ENCODE assay signal across 21 cellular contexts in the genomic region with DNA sequence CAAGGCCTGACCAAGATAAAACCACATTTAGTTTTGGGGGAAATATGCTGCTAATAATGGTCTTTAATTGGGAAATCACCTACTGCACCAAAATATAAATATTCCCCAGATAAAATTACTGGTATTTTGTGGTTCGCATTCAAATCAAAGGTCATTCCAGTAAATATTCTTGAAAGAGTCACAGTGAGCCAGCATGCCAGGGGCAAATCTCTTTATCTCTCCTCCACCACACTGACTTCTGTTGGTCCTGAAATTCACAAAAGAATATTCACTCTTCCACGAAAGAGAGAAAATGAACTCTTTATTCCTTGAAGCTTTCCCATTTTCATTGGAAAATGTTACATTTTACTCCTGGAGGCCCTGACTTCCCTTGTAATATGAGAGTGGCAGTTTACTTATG. TPM values are rescaled to one million over a fixed set of nuclear protein-coding genes. Genes with fewer than 3 reads are reported as not detected.
DNase-seq lines count a peak whose midpoint lies in the region; ATAC-seq, FAIRE-seq and TF ChIP-seq lines count a peak whose summit lies in the region.
"Had no signal": no experiment of that assay in that cellular context is flagged by ENCODE, and none has a peak within 500 bp of the region (broad histone marks: within the 10 kb centered on the region; RNA-seq: fewer than 3 reads in every experiment).

No MANE protein-coding gene starts in this region.

- peaks cover 4% of the 10 kb centered on the region; the same call in 2 of the 3 replicates for H3K4me1 Mint-ChIP-seq in GM23338
- H3K4me1 Mint-ChIP-seq: activated T-helper 17 cell treated with anti-CD3 and anti-CD28 coated beads, Interleukin-2, amount 50 U/mL, for 72 hours had no signal

- FAIRE-seq in keratinocyte (lab: Jason Lieb, UNC) (no peak), GM12892 (lab: Jason Lieb, UNC) (no peak)

- H3K27me3 Mint-ChIP-seq in GM23338 (ENCODE audit: insufficient read depth, low read depth, poor library complexity): peaks cover 2% of the 10 kb centered on the region

- ATAC-seq in GM23338: no peak
- ATAC-seq in GM18517 (IDR thresholded peaks at IDR 0.05; ENCODE audit: unreplicated experiment): no peak
- ATAC-seq: activated T-helper 17 cell treated with anti-CD3 and anti-CD28 coated beads, Interleukin-2, amount 50 U/mL, for 72 hours; gastroesophageal sphincter; HCT116 had no signal

- TF ChIP-seq CTCF in GM23338 (conservative IDR thresholded peaks at IDR 0.05; ENCODE audit: low read depth in 2 of 2) (no peak), keratinocyte (optimal IDR thresholded peaks at IDR 0.05 in 1 of 3, IDR thresholded peaks at IDR 0.05 in 1 of 3, conservative IDR thresholded peaks at IDR 0.05 in 1 of 3; ENCODE audit: extremely low read depth in 1 of 3, insufficient read depth in 2 of 3, low read length in 3 of 3) (no peak), tibial artery (IDR thresholded peaks at IDR 0.05) (no peak)

- intact Hi-C loops in tibial artery (cut with DNase I; ENCODE audit: low total_unique reads): no loop called here

- H2AFZ ChIP-seq in GM23338 (peak overlapping the region; percentile 49), keratinocyte (ENCODE audit: control insufficient read depth, low read length) (peak overlapping the region; percentile 11)
- H2AFZ ChIP-seq: neural progenitor cell had no signal

- dilution Hi-C loops in keratinocyte (cut with MboI; ENCODE audit: extremely low pct_ligation_motif_present, low sequenced_read_pairs): no loop called here

- H4K20me1 ChIP-seq in GM23338 (replicated peaks; ENCODE audit: insufficient read depth): no peaks in the 10 kb centered on the region
- no peaks in the 10 kb centered on the region for H4K20me1 ChIP-seq in keratinocyte (ENCODE audit: control insufficient read depth, extremely low read depth, insufficient read depth, low read length)

- H3K9ac ChIP-seq in keratinocyte (ENCODE audit: control insufficient read depth, extremely low read depth, insufficient read depth, low read length): no peak overlapping the region
- H3K9ac ChIP-seq: neural progenitor cell had no signal

- TF ChIP-seq POLR2A in GM12892 (IDR thresholded peaks at IDR 0.05; ENCODE audit: low read depth, low read length): no peak

- H3F3A ChIP-seq in GM23338 (replicated peaks; ENCODE audit: low read depth): no peaks in the 10 kb centered on the region

- DNase-seq in GM23338 (ENCODE audit: low spot score): no peak
- DNase-seq in SK-MEL-5 (ENCODE audit: low read depth, low spot score): peak; percentile 59
- DNase-seq in keratinocyte (ENCODE audit: low read depth, low spot score): no peak
- DNase-seq in tibial artery: no peak
- DNase-seq in GM12892 (ENCODE audit: insufficient read length): no peak
- no peak for DNase-seq in DMS79 treated with DMSO at 0.1 percent for 48 hours (lab: John Stamatoyannopoulos, UW)
- DNase-seq: activated CD4-positive, CD25-positive, alpha-beta regulatory T cell treated with anti-CD3 and anti-CD28 coated beads, Interleukin-2, amount 50 U/mL, for 72 hours; activated naive CD8-positive, alpha-beta T cell treated with anti-CD3 and anti-CD28 coated beads for 36 hours; COR-L47; kidney glomerular epithelial cell; NCI-H187 treated with DMSO at 0.1 percent for 48 hours; NCI-H345; Peyer's patch; stimulated activated CD4-positive, alpha-beta T cell treated with anti-CD3 and anti-CD28 coated beads, Interleukin-15, amount 100 ng/mL, for 24 hours; testis had no signal

- no peak overlapping the region for H3K27ac ChIP-seq in GM23338 (ENCODE audit: low read depth)
- no peak overlapping the region for H3K27ac ChIP-seq in keratinocyte (ENCODE audit: control insufficient read depth, insufficient read depth, low read length)
- peak overlapping the region; percentile 52 to 58 for H3K27ac ChIP-seq in tibial artery
- H3K27ac ChIP-seq: gastroesophageal sphincter, neural progenitor cell, Peyer's patch, testis had no signal

- no peaks in the 10 kb centered on the region for H3K36me3 ChIP-seq in GM23338 (ENCODE audit: insufficient read depth)
- no peaks in the 10 kb centered on the region for H3K36me3 ChIP-seq in keratinocyte (ENCODE audit: control insufficient read depth in 2 of 2, extremely low read depth in 1 of 2, insufficient read depth in 2 of 2, low read length in 2 of 2)
- H3K36me3 ChIP-seq in tibial artery: no peaks in the 10 kb centered on the region
- H3K36me3 ChIP-seq: brain microvascular endothelial cell, gastroesophageal sphincter, neural progenitor cell, Peyer's patch had no signal

- H3K79me2 ChIP-seq in GM23338 (replicated peaks; ENCODE audit: insufficient read depth) (no peaks in the 10 kb centered on the region), keratinocyte (ENCODE audit: control insufficient read depth, insufficient read depth, low read length) (no peaks in the 10 kb centered on the region)

- H3K4me3 ChIP-seq in GM23338: no peak overlapping the region
- H3K4me3 ChIP-seq in keratinocyte (ENCODE audit: control insufficient read depth in 2 of 3, extremely low read depth in 1 of 3, insufficient read depth in 2 of 3, low read depth in 1 of 3, low read length in 3 of 3): no peak overlapping the region
- H3K4me3 ChIP-seq in tibial artery: no peak overlapping the region
- H3K4me3 ChIP-seq: gastroesophageal sphincter, neural progenitor cell, Peyer's patch, testis had no signal

- H3K9me3 ChIP-seq in keratinocyte (ENCODE audit: control insufficient read depth, low read depth, low read length) (no peaks in the 10 kb centered on the region), tibial artery (no peaks in the 10 kb centered on the region)
- H3K9me3 ChIP-seq: gastroesophageal sphincter, Peyer's patch, testis had no signal

- peaks cover 9% of the 10 kb centered on the region; the same call in 1 of the 2 replicates for H3K9me2 ChIP-seq in GM23338 (ENCODE audit: insufficient read depth)

- H3K36me3 Mint-ChIP-seq in GM23338 (ENCODE audit: low read depth): no peaks in the 10 kb centered on the region
- H3K36me3 Mint-ChIP-seq: activated naive CD8-positive, alpha-beta T cell treated with anti-CD3 and anti-CD28 coated beads for 36 hours had no signal

- H3K4me1 ChIP-seq in GM23338 (ENCODE audit: insufficient read depth) (no peaks in the 10 kb centered on the region), keratinocyte (ENCODE audit: control insufficient read depth, extremely low read depth, insufficient read depth, low read length) (peaks cover 60% of the 10 kb centered on the region), tibial artery (peaks cover 0 to 33% (median 15%) of the 10 kb centered on the region in 4 donors)
- H3K4me1 ChIP-seq: neural progenitor cell, Peyer's patch had no signal

- H3K9me1 ChIP-seq in keratinocyte (ENCODE audit: control insufficient read depth, extremely low read depth, insufficient read depth, low read length): no peaks in the 10 kb centered on the region

- H3K27me3 ChIP-seq in GM23338 (ENCODE audit: insufficient read depth): no peaks in the 10 kb centered on the region
- H3K27me3 ChIP-seq in keratinocyte (ENCODE audit: control insufficient read depth, extremely low read depth, insufficient read depth, low read length): no peaks in the 10 kb centered on the region
- no peaks in the 10 kb centered on the region for H3K27me3 ChIP-seq in tibial artery
- H3K27me3 ChIP-seq: brain microvascular endothelial cell, gastroesophageal sphincter, neural progenitor cell, Peyer's patch, testis had no signal

- H3K4me3 Mint-ChIP-seq in GM23338: no peak overlapping the region
- H3K4me3 Mint-ChIP-seq: activated naive CD8-positive, alpha-beta T cell treated with anti-CD3 and anti-CD28 coated beads for 36 hours; activated T-helper 17 cell treated with anti-CD3 and anti-CD28 coated beads, Interleukin-2, amount 50 U/mL, for 72 hours; neural progenitor cell had no signal

- in situ Hi-C loops in SK-MEL-5 (cut with HindIII; ENCODE audit: low pct_unique_long_range_greater_than_20kb, low sequenced_read_pairs): no loop called here

- no peaks in the 10 kb centered on the region for H3K9me3 Mint-ChIP-seq in GM23338
- H3K9me3 Mint-ChIP-seq: activated naive CD8-positive, alpha-beta T cell treated with anti-CD3 and anti-CD28 coated beads for 36 hours; activated T-helper 17 cell treated with anti-CD3 and anti-CD28 coated beads, Interleukin-2, amount 50 U/mL, for 72 hours; neural progenitor cell had no signal

- no peak overlapping the region for H3K27ac Mint-ChIP-seq in GM23338
- H3K27ac Mint-ChIP-seq: activated naive CD8-positive, alpha-beta T cell treated with anti-CD3 and anti-CD28 coated beads for 36 hours; activated T-helper 17 cell treated with anti-CD3 and anti-CD28 coated beads, Interleukin-2, amount 50 U/mL, for 72 hours; neural progenitor cell had no signal

- no peak overlapping the region for H3K4me2 ChIP-seq in GM23338
- no peak overlapping the region for H3K4me2 ChIP-seq in keratinocyte (ENCODE audit: control insufficient read depth, extremely low read depth, insufficient read depth, low read depth, low read length)
- H3K4me2 ChIP-seq: neural progenitor cell had no signal

RNA-seq across cellular contexts. Expression of a gene that starts 39.8 kb away (rescaled TPM):
- not detected in 2 replicates for total RNA-seq in GM23338 (2014; rRNA removed; shearing (Covaris generic))
- not detected in 2 replicates for polyA plus RNA-seq in GM23338 (2016; fragmentation: Nextera tagmentation; extraction: Ambion mirVana)
- 0.03 TPM in 1 of 2 replicates, not detected in the other for total RNA-seq in SK-MEL-5 (2014; rRNA removed; shearing (Covaris generic))
- 0.02 TPM in 1 of 2 replicates, not detected in the other for polyA plus RNA-seq in SK-MEL-5 (2015; cell fraction: cytosol; rRNA removed)
- not detected in 2 replicates for polyA plus RNA-seq in SK-MEL-5 (2015; cell fraction: nucleus; rRNA removed)
- not detected in 3 replicates for polyA plus RNA-seq in keratinocyte
- polyA plus RNA-seq in keratinocyte (2011; ENCODE audit: low read depth): not detected
- not detected in 2 replicates for polyA plus RNA-seq in keratinocyte (2011; cell fraction: cytosol; rRNA removed)
- polyA plus RNA-seq in keratinocyte (2011; cell fraction: nucleus; rRNA removed): not detected in 2 replicates
- not detected in 2 replicates for polyA plus RNA-seq in keratinocyte (2012; ENCODE audit: low replicate concordance)
- polyA minus RNA-seq in keratinocyte: not detected in 3 replicates
- polyA minus RNA-seq in keratinocyte (2011; cell fraction: cytosol; rRNA and poly(A)+ RNA removed): not detected
- not detected in 2 replicates for polyA minus RNA-seq in keratinocyte (2011; cell fraction: nucleus; rRNA and poly(A)+ RNA removed)
- not detected for polyA plus RNA-seq in GM12892 (2012; ENCODE audit: missing spikeins)
- total RNA-seq: activated naive CD8-positive, alpha-beta T cell treated with anti-CD3 and anti-CD28 coated beads for 36 hours; activated T-helper 17 cell treated with anti-CD3 and anti-CD28 coated beads, Interleukin-2, amount 50 U/mL, for 72 hours had no signal

Comparison
In these comparisons a context has a peak if more than half of its experiments do, and no peak if none do; other contexts are left out.
1. H3K27ac ChIP-seq: peak in tibial artery (2 of 2); none in GM23338 (single experiment) and keratinocyte (single experiment).